19 cellular contexts compared by ENCODE assay signal in genomic region chr4:28092610-28093009, GRCh38.
DNase-seq lines count a peak whose midpoint lies in the region; TF ChIP-seq lines count a peak whose summit lies in the region.
"Had no signal": no experiment of that assay in that cellular context is flagged by ENCODE, and none has a peak within 500 bp of the region (broad histone marks: within the 10 kb centered on the region; RNA-seq: fewer than 3 reads in every experiment).

No MANE protein-coding gene starts in this region.

- peak overlapping the region; percentile 77 for H3K27ac ChIP-seq in 22Rv1
- no peak overlapping the region for H3K27ac ChIP-seq in stomach
- H3K27ac ChIP-seq: BLaER1, HL-60, SJSA1 had no signal

- WGBS in stomach, 5 donors: 38 to 58% (median 41%) methylated on average over 1 of the region's 1 CpG

- DNase-seq in ELR (ENCODE audit: low read depth) (peak; percentile 49), LNCaP clone FGC (ENCODE audit: low read depth) (peak; percentile 23), amniotic epithelial cell (ENCODE audit: low read depth) (peak; percentile 4), cortex of kidney (lab: John Stamatoyannopoulos, UW) (no peak), stomach (no peak), UCSD-AML1 (lab: John Stamatoyannopoulos, UW; ENCODE audit: unreplicated experiment) (no peak), posterior cingulate gyrus (no peak)
- DNase-seq: CD4-positive, CD25-positive, alpha-beta regulatory T cell; GDM1; MV-4-11; NCI-H1105; NCI-H1436 treated with DMSO at 0.1 percent for 48 hours; NCI-H187 treated with DMSO at 0.1 percent for 48 hours; NCI-H2107; NCI-H524 had no signal

- no peaks in the 10 kb centered on the region for H3K9me3 ChIP-seq in stomach
- H3K9me3 ChIP-seq: BLaER1, SJSA1 had no signal

- no peak overlapping the region for H3K4me3 ChIP-seq in LNCaP clone FGC (ENCODE audit: low read depth, low read length)
- H3K4me3 ChIP-seq in stomach: no peak overlapping the region
- H3K4me3 ChIP-seq: BLaER1, SJSA1 had no signal

- TF ChIP-seq EP300 in stomach (IDR thresholded peaks at IDR 0.05): no peak

- intact Hi-C loops in stomach (cut with DNase I; ENCODE audit: low total_unique reads): no loop called here
- intact Hi-C loops in posterior cingulate gyrus (cut with DNase I): no loop called here

- TF ChIP-seq POLR2A in stomach (IDR thresholded peaks at IDR 0.05): no peak

- H3K27me3 ChIP-seq in stomach: no peaks in the 10 kb centered on the region
- H3K27me3 ChIP-seq: BLaER1, SJSA1 had no signal

- no peaks in the 10 kb centered on the region for H3K36me3 ChIP-seq in stomach
- H3K36me3 ChIP-seq: BLaER1, SJSA1 had no signal

- TF ChIP-seq CTCF in 22Rv1 (IDR thresholded peaks at IDR 0.05) (no peak), LNCaP clone FGC (IDR thresholded peaks at IDR 0.05; ENCODE audit: control insufficient read depth, extremely low read depth, insufficient read depth) (no peak), stomach (IDR thresholded peaks at IDR 0.05) (no peak)

- H3K4me1 ChIP-seq in stomach: no peaks in the 10 kb centered on the region
- H3K4me1 ChIP-seq: BLaER1, SJSA1 had no signal

Comparison
In these comparisons a context has a peak if more than half of its experiments do, and no peak if none do; other contexts are left out.
1. DNase-seq: peak in ELR (single experiment), LNCaP clone FGC (single experiment) and amniotic epithelial cell (single experiment); none in cortex of kidney (single experiment), stomach (single experiment), UCSD-AML1 (single experiment) and posterior cingulate gyrus (0 of 10).